In the genomic region with DNA sequence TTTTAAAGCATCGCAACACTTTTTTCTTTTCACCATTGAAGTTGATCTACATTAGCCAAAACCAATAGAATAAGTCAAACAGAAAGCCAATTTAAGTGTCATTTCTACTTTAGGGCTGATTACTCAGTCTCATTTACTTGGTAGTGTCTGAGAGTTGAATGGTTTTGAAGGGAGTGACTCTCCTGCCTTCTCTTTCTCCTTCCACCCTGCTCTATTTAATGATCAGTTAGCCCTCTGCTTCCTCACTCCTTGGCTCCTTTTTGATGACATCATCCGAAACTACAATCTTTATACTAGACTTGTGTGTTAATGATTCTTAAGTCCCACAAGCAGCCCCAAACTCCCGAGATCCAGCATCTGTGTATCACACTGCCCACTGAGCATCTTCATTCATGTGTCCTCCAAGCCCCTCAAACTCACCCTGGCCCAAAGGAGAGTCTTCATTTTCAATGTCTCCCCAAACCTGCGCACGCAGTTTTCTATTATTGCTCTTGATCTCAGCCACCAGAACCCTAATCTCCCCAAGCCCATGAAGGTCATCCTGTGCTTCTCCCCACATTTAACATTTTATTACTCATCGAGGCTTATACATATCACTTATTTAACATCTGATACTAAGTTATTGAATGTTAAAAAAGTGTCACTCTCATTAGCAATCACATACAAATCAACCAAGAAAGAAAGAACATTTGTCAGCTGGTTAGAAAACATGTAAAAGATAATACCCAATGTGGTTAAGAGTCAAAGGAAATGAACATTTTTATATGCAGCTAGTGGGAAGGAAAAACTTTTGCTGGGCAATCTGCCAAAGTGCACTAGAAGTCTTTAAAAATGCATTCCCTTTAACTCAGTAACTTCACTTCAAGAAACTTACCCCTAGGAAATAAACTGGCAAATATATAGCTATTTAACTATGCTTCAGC, we compare ENCODE assay signal across 14 cellular contexts. TPM values are rescaled to one million over a fixed set of nuclear protein-coding genes. Genes with fewer than 3 reads are reported as not detected.
DNase-seq lines count a peak whose midpoint lies in the region; ATAC-seq and FAIRE-seq lines count a peak whose summit lies in the region.
"Had no signal": no experiment of that assay in that cellular context is flagged by ENCODE, and none has a peak within 500 bp of the region (broad histone marks: within the 10 kb centered on the region; RNA-seq: fewer than 3 reads in every experiment).

No MANE protein-coding gene starts in this region.

- DNase-seq in Daoy (ENCODE audit: low read depth), result peak; percentile 11
- DNase-seq in KG1 (lab: John Stamatoyannopoulos, UW), result peak; percentile 8
- DNase-seq in pulmonary artery endothelial cell (ENCODE audit: low read depth, low spot score), result peak; percentile 39
- no peak for DNase-seq in GOT3 (lab: John Stamatoyannopoulos, UW)
- no peak for DNase-seq in HuH-7 (ENCODE audit: low spot score)
- no peak for DNase-seq in NCI-H2107 treated with DMSO at 0.1 percent for 48 hours (lab: John Stamatoyannopoulos, UW; ENCODE audit: unreplicated experiment)
- DNase-seq: activated CD4-positive, alpha-beta T cell treated with anti-CD3 and anti-CD28 coated beads, Interleukin-2, amount 50 U/mL, for 4 hours; nephron progenitor cell; SHP77 treated with DMSO at 0.1 percent for 48 hours; uterus had no signal

- FAIRE-seq in endometrium (lab: Jason Lieb, UNC), result peak; percentile 90
- FAIRE-seq: G401.6 had no signal

- ATAC-seq in HG03280 (IDR thresholded peaks at IDR 0.05; ENCODE audit: unreplicated experiment), result no peak
- ATAC-seq: heart right ventricle had no signal

RNA-seq across cellular contexts. Expression of a gene that starts 32.2 kb away (rescaled TPM):
- total RNA-seq in Daoy (2014; rRNA removed; shearing (Covaris generic)), result 24.8 and 27.7 TPM in 2 replicates
- 44.0 and 44.9 TPM in 2 replicates for total RNA-seq in pulmonary artery endothelial cell

Comparison
In these comparisons a context has a peak if more than half of its experiments do, and no peak if none do; other contexts are left out.
1. DNase-seq: peak in Daoy (single experiment), KG1 (single experiment) and pulmonary artery endothelial cell (single experiment); none in GOT3 (single experiment), HuH-7 (single experiment) and NCI-H2107 treated with DMSO at 0.1 percent for 48 hours (single experiment).